Comparison of ENCODE assay signal across 29 cellular contexts in genomic region chr9:124759327-124759726, GRCh38. TPM values are rescaled to one million over a fixed set of nuclear protein-coding genes. Genes with fewer than 3 reads are reported as not detected.
A peak's percentile ranks its signal among the peaks of the same experiment; 100 is the strongest.
DNase-seq lines count a peak whose midpoint lies in the region; FAIRE-seq and TF ChIP-seq lines count a peak whose summit lies in the region.
"Had no signal": no experiment of that assay in that cellular context is flagged by ENCODE, and none has a peak within 500 bp of the region (broad histone marks: within the 10 kb centered on the region; RNA-seq: fewer than 3 reads in every experiment).

No MANE protein-coding gene starts in this region.

- intact Hi-C loops in uterus (cut with DNase I; ENCODE audit: low total_unique reads): no loop called here

- H3K4me1 ChIP-seq in smooth muscle cell (ENCODE audit: low read depth): peaks cover 66% of the 10 kb centered on the region
- H3K4me1 ChIP-seq in uterus: no peaks in the 10 kb centered on the region
- H3K4me1 ChIP-seq: colonic mucosa, esophagus squamous epithelium, stomach, tibial nerve had no signal

- H3F3A ChIP-seq in smooth muscle cell (ENCODE audit: low read depth): peaks cover 4% of the 10 kb centered on the region

- H3K4me2 ChIP-seq in smooth muscle cell: peak overlapping the region; percentile 71

- TF ChIP-seq POLR2A in GM12892 (IDR thresholded peaks at IDR 0.05; ENCODE audit: low read depth, low read length) (no peak), uterus (IDR thresholded peaks at IDR 0.05) (no peak)

- TF ChIP-seq CTCF in endothelial cell (IDR thresholded peaks at IDR 0.05; ENCODE audit: unreplicated experiment) (no peak), smooth muscle cell (IDR thresholded peaks at IDR 0.05; ENCODE audit: borderline replicate concordance, insufficient read depth, poor library complexity, severe bottlenecking) (no peak), uterus (IDR thresholded peaks at IDR 0.05) (no peak)

- H3K9me3 ChIP-seq in smooth muscle cell (replicated peaks; ENCODE audit: low read depth) (no peaks in the 10 kb centered on the region), uterus (no peaks in the 10 kb centered on the region)
- H3K9me3 ChIP-seq: colonic mucosa, esophagus squamous epithelium, stomach, tibial nerve had no signal

- H3K27me3 Mint-ChIP-seq in endothelial cell (ENCODE audit: unreplicated experiment): peaks cover 6% of the 10 kb centered on the region

- H2AFZ ChIP-seq in smooth muscle cell (ENCODE audit: low read depth): no peak overlapping the region

- DNase-seq in GM12892 (ENCODE audit: insufficient read length) (no peak), OCI-M1 (lab: John Stamatoyannopoulos, UW) (peak; percentile 59), endothelial cell (ENCODE audit: low spot score) (no peak), smooth muscle cell (lab: John Stamatoyannopoulos, UW; ENCODE audit: unreplicated experiment) (no peak), uterus (no peak), cerebellar cortex (ENCODE audit: low spot score) (no peak), NCI-H1694 treated with DMSO at 0.1 percent for 48 hours (lab: John Stamatoyannopoulos, UW) (no peak)
- DNase-seq: activated CD4-positive, alpha-beta T cell treated with anti-CD3 and anti-CD28 coated beads, Interleukin-2, amount 50 U/mL, for 48 hours; activated naive CD4-positive, alpha-beta T cell treated with anti-CD3 and anti-CD28 coated beads, Interleukin-2, amount 50 U/mL, for 16 hours; amygdala; colonic mucosa; esophagus squamous epithelium; foreskin melanocyte; immature natural killer cell; mesenchymal stem cell; naive B cell; NCI-H1092; NCI-H187 treated with DMSO at 0.1 percent for 48 hours; NCI-H524 treated with DMSO at 0.1 percent for 48 hours; NK-92 treated with Interleukin-12 subunit alpha and Interleukin-12 subunit beta, amount 100 ng/mL, for 24 hours; retina; SHP77 treated with DMSO at 0.1 percent for 48 hours; small intestine; stimulated activated CD4-positive, alpha-beta T cell treated with anti-CD3 and anti-CD28 coated beads, Interleukin-1b, Interleukin-23, amount 100 ng/mL, for 48 hours; stimulated activated CD8-positive, alpha-beta memory T cell treated with anti-CD3 and anti-CD28 coated beads, Interleukin-4, amount 100 ng/mL, for 48 hours; stomach had no signal

- H3K4me3 Mint-ChIP-seq in endothelial cell (ENCODE audit: unreplicated experiment): no peak overlapping the region
- H3K4me3 Mint-ChIP-seq: immature natural killer cell, naive B cell had no signal

- no peaks in the 10 kb centered on the region for H3K9me3 Mint-ChIP-seq in endothelial cell (ENCODE audit: unreplicated experiment)
- H3K9me3 Mint-ChIP-seq: immature natural killer cell, naive B cell had no signal

- H3K9ac ChIP-seq in smooth muscle cell (ENCODE audit: low read depth): no peak overlapping the region

- WGBS in smooth muscle cell (ENCODE audit: low lambda C conversion rate): 86% methylated on average over 2 of the region's 2 CpGs

- peaks cover 66% of the 10 kb centered on the region for H3K4me1 Mint-ChIP-seq in endothelial cell (ENCODE audit: unreplicated experiment)
- H3K4me1 Mint-ChIP-seq: immature natural killer cell had no signal

- H3K79me2 ChIP-seq in smooth muscle cell (ENCODE audit: low read depth): no peaks in the 10 kb centered on the region

- H3K36me3 Mint-ChIP-seq in endothelial cell (ENCODE audit: low read depth, unreplicated experiment): no peaks in the 10 kb centered on the region
- H3K36me3 Mint-ChIP-seq: immature natural killer cell, naive B cell had no signal

- H3K27me3 ChIP-seq in smooth muscle cell (ENCODE audit: low read depth): no peaks in the 10 kb centered on the region
- H3K27me3 ChIP-seq in uterus: peaks cover 7 to 28% of the 10 kb centered on the region in 2 donors
- H3K27me3 ChIP-seq: colonic mucosa had no signal

- H3K36me3 ChIP-seq in smooth muscle cell (ENCODE audit: low read depth) (no peaks in the 10 kb centered on the region), uterus (no peaks in the 10 kb centered on the region)
- H3K36me3 ChIP-seq: colonic mucosa, esophagus squamous epithelium, stomach, tibial nerve had no signal

- peak; percentile 5 for FAIRE-seq in GM12892 (lab: Jason Lieb, UNC)
- FAIRE-seq: bronchial epithelial cell, small intestine had no signal

- no peak overlapping the region for H3K4me3 ChIP-seq in smooth muscle cell
- H3K4me3 ChIP-seq in uterus: no peak overlapping the region
- H3K4me3 ChIP-seq: colonic mucosa, esophagus squamous epithelium, stomach, tibial nerve had no signal

- H4K20me1 ChIP-seq in smooth muscle cell (ENCODE audit: low read depth): no peaks in the 10 kb centered on the region

- peak overlapping the region; percentile 3 for H3K27ac ChIP-seq in smooth muscle cell (ENCODE audit: low read depth)
- H3K27ac ChIP-seq in uterus: no peak overlapping the region
- H3K27ac ChIP-seq: C4-2B, colonic mucosa, esophagus squamous epithelium, stomach, tibial nerve had no signal

- peak overlapping the region; percentile 98 for H3K27ac Mint-ChIP-seq in endothelial cell (ENCODE audit: unreplicated experiment)
- H3K27ac Mint-ChIP-seq: immature natural killer cell had no signal

RNA-seq across cellular contexts. Expression of gene NR6A1, which starts 11.8 kb away (rescaled TPM):
- 4.1 TPM for polyA plus RNA-seq in GM12892 (2012; ENCODE audit: missing spikeins)
- total RNA-seq in endothelial cell (ENCODE audit: unreplicated experiment): 63.8 TPM
- total RNA-seq in smooth muscle cell: 0.31 and 1.5 TPM in 2 replicates
- polyA plus RNA-seq in smooth muscle cell: 0.17 and 0.28 TPM in 2 replicates
- total RNA-seq in uterus: 1 to 10 TPM in 2 of 4 donors, under 1 TPM in 1, not detected in 1; under 0.01 to 2.6 (median 1.3) TPM
- polyA plus RNA-seq: immature natural killer cell had no signal

RNA-seq across cellular contexts. Expression of gene OLFML2A, which starts 17.6 kb away (rescaled TPM):
- polyA plus RNA-seq in GM12892 (2012; ENCODE audit: missing spikeins): 1.6 TPM
- 18.2 TPM for total RNA-seq in endothelial cell (ENCODE audit: unreplicated experiment)
- 6.6 and 17.0 TPM in 2 replicates for total RNA-seq in smooth muscle cell
- 3.5 and 11.2 TPM in 2 replicates for polyA plus RNA-seq in smooth muscle cell
- 10 to 100 TPM; 21.3 to 86.5 (median 71.8) TPM for total RNA-seq in uterus
- polyA plus RNA-seq: immature natural killer cell had no signal

Comparison
In these comparisons a context has a peak if more than half of its experiments do, and no peak if none do; other contexts are left out.
1. RNA of gene NR6A1, which starts 11.8 kb away (total RNA-seq): 63.8 TPM in endothelial cell (single experiment); under 0.01 to 2.6 TPM in uterus and 0.31 to 1.5 TPM in smooth muscle cell; every median in the first group is over 10 times any median in the second.